12 cellular contexts compared by ENCODE assay signal in the genomic region with DNA sequence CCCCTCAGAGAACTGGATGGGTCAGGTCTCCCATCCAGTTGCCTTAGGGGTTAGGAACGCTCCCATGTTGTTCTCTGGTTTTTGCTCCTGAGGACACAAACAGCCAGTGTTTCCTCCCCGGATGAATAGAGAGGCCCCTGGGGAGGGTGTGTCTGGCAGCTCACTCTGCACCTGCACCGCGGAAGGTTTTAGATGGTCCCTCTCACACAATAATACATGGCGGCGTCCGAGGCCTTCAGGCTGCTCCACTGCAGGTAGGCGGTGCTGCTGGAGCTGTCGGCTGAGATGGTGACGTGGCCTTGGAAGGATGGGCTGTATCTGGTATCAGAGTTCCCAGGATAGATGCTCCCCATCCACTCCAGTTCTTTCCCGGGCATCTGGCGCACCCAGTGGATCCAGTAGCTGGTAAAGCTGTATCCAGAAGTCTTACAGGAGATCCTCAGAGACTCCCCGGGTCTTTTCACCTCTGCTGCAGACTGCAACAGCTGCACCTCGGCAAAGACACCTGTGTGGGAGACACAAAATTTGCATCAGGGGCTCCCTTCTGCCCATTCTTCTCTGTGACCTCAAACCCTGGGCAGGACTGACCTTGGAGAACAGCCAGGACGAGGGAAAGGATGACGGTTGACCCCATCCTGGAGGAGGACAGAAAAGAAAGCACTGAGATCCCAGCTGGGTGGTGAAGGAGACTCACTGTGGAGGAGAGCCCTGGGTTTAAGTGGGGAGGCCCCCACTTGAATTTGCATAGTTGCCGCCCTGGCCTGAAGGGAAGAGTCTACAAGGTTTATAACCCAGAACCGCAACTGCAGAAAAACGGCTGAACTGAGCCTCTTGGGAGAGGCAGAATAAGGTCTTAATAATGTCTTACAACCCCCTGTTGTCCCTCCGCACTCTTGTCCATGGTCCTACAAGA.
DNase-seq lines count a peak whose midpoint lies in the region; ATAC-seq, FAIRE-seq and TF ChIP-seq lines count a peak whose summit lies in the region.
"Had no signal": no experiment of that assay in that cellular context is flagged by ENCODE, and none has a peak within 500 bp of the region (broad histone marks: within the 10 kb centered on the region; RNA-seq: fewer than 3 reads in every experiment).

No MANE protein-coding gene starts in this region.

- H3K27me3 Mint-ChIP-seq in activated CD4-positive, alpha-beta memory T cell treated with anti-CD3 and anti-CD28 coated beads for 36 hours, result peaks cover 2% of the 10 kb centered on the region

- TF ChIP-seq CTCF in HepG2 (CRISPR knock-in tag; IDR thresholded peaks at IDR 0.05), result no peak
- no peak for TF ChIP-seq CTCF in right lobe of liver (IDR thresholded peaks at IDR 0.05)
- no peak for TF ChIP-seq CTCF in Loucy (conservative IDR thresholded peaks at IDR 0.05; ENCODE audit: low read length)
- TF ChIP-seq CTCF in psoas muscle (IDR thresholded peaks at IDR 0.05), result no peak

- in situ Hi-C loops in HepG2 (cut with HindIII; ENCODE audit: extremely low pct_ligation_motif_present, low pct_unique_long_range_greater_than_20kb), result no loop called here

- intact Hi-C loops in HepG2 (cut with micrococcal nuclease; ENCODE audit: unreplicated experiment) (no loop called here), right lobe of liver (cut with DNase I) (no loop called here), psoas muscle (cut with DNase I) (no loop called here)
- intact Hi-C loops in activated CD4-positive, alpha-beta memory T cell treated with anti-CD3 and anti-CD28 coated beads for 36 hours (cut with micrococcal nuclease), result no loop called here

- H3K36me3 Mint-ChIP-seq in activated CD4-positive, alpha-beta memory T cell treated with anti-CD3 and anti-CD28 coated beads for 36 hours, result no peaks in the 10 kb centered on the region

- TF ChIP-seq EP300 in HepG2 (IDR thresholded peaks at IDR 0.05; ENCODE audit: low read depth in 2 of 2, low read length in 2 of 2) (no peak), HepG2 (CRISPR knock-in tag; IDR thresholded peaks at IDR 0.05; ENCODE audit: borderline replicate concordance) (no peak)

- no peaks in the 10 kb centered on the region; the same call in 1 of the 2 replicates for H3F3A ChIP-seq in Loucy (ENCODE audit: low read depth)

- TF ChIP-seq POLR2A in HepG2 (IDR thresholded peaks at IDR 0.05; ENCODE audit: insufficient read depth in 1 of 2, low read depth in 2 of 2, low read length in 2 of 2), result no peak
- no peak for TF ChIP-seq POLR2A in right lobe of liver (IDR thresholded peaks at IDR 0.05)

- FAIRE-seq in HepG2 (lab: Jason Lieb, UNC), result no peak
- FAIRE-seq: astrocyte, K562 had no signal

- no peak overlapping the region for H3K4me3 Mint-ChIP-seq in activated CD4-positive, alpha-beta memory T cell treated with anti-CD3 and anti-CD28 coated beads for 36 hours

- H3K36me3 ChIP-seq in HepG2 (replicated peaks in 1 of 2; ENCODE audit: control insufficient read depth in 1 of 2, insufficient read depth in 2 of 2, low read length in 2 of 2), result peaks cover 0 to 17% of the 10 kb centered on the region in 2 experiments; a peak in 2 of 5 replicates
- no peaks in the 10 kb centered on the region for H3K36me3 ChIP-seq in right lobe of liver
- no peaks in the 10 kb centered on the region for H3K36me3 ChIP-seq in Loucy (ENCODE audit: insufficient read depth, low read length)
- H3K36me3 ChIP-seq in psoas muscle (ENCODE audit: insufficient read depth in 1 of 2, low read depth in 1 of 2), result no peaks in the 10 kb centered on the region
- H3K36me3 ChIP-seq: sigmoid colon had no signal

- H3K79me2 ChIP-seq in HepG2 (ENCODE audit: insufficient read depth, low read length) (peaks cover 59% of the 10 kb centered on the region), Loucy (ENCODE audit: insufficient read depth, low read length) (peaks cover 64% of the 10 kb centered on the region)

- no TSS peak for BruUV-seq in HepG2 (replicated peaks; lab: Mats Ljungman, UMichigan)

- no peak overlapping the region for H3K27ac Mint-ChIP-seq in activated CD4-positive, alpha-beta memory T cell treated with anti-CD3 and anti-CD28 coated beads for 36 hours

- no peak for TF ChIP-seq RAD21 in HepG2 (CRISPR knock-in tag; IDR thresholded peaks at IDR 0.05)

- no peaks in the 10 kb centered on the region for H3K9me3 Mint-ChIP-seq in activated CD4-positive, alpha-beta memory T cell treated with anti-CD3 and anti-CD28 coated beads for 36 hours

- 96% methylated on average over 11 of the region's 20 CpGs for WGBS in HepG2 (ENCODE audit: low lambda C conversion rate)
- 76% methylated on average over 11 of the region's 20 CpGs for WGBS in right lobe of liver (ENCODE audit: insufficient coverage, low coverage, low lambda C conversion rate, missing lambda C conversion rate)
- WGBS in psoas muscle, 3 donors, result 79 to 81% (median 80%) methylated on average over 20 of the region's 20 CpGs

- H3K4me1 ChIP-seq in HepG2 (ENCODE audit: insufficient read depth, low read length), result peaks cover 35% of the 10 kb centered on the region
- no peaks in the 10 kb centered on the region for H3K4me1 ChIP-seq in right lobe of liver
- H3K4me1 ChIP-seq in Loucy (ENCODE audit: insufficient read depth, low read length, poor library complexity, severe bottlenecking), result peaks cover 48% of the 10 kb centered on the region
- no peaks in the 10 kb centered on the region for H3K4me1 ChIP-seq in psoas muscle
- H3K4me1 ChIP-seq: sigmoid colon had no signal

- H4K20me1 ChIP-seq in HepG2 (ENCODE audit: insufficient read depth, low read length), result no peaks in the 10 kb centered on the region
- H4K20me1 ChIP-seq in Loucy (ENCODE audit: insufficient read depth, low read length, poor library complexity, severe bottlenecking), result peaks cover 16% of the 10 kb centered on the region

- no peak overlapping the region for H3K27ac ChIP-seq in HepG2 (ENCODE audit: extremely low read length, insufficient read depth, low read length)
- no peak overlapping the region for H3K27ac ChIP-seq in right lobe of liver
- H3K27ac ChIP-seq in psoas muscle, result no peak overlapping the region
- H3K27ac ChIP-seq: sigmoid colon had no signal

- CTCF ChIA-PET in HepG2 (lab: Yijun Ruan, JAX; ENCODE audit: low intra/inter-chr PET ratio, low total read pairs), result no interaction called here
- CTCF ChIA-PET in activated CD4-positive, alpha-beta memory T cell treated with anti-CD3 and anti-CD28 coated beads for 36 hours (lab: Charles Lee), result interaction anchor here (5.4 kb wide), 1 partner anchor 20 kb away, joined by 33 read pairs; no protein-coding TSS in a partner anchor

- H3K9me3 ChIP-seq in HepG2 (ENCODE audit: low read length) (no peaks in the 10 kb centered on the region), right lobe of liver (no peaks in the 10 kb centered on the region), Loucy (ENCODE audit: insufficient read depth, low read depth, low read length) (no peaks in the 10 kb centered on the region), psoas muscle (no peaks in the 10 kb centered on the region)
- H3K9me3 ChIP-seq: sigmoid colon had no signal

- H3K9ac ChIP-seq in HepG2 (ENCODE audit: insufficient read depth, low read depth, low read length) (no peak overlapping the region), Loucy (ENCODE audit: low read depth, low read length, poor library complexity, severe bottlenecking) (no peak overlapping the region)

- no peak overlapping the region for H2AFZ ChIP-seq in HepG2 (ENCODE audit: low read length)
- no peak overlapping the region for H2AFZ ChIP-seq in Loucy (ENCODE audit: low read length)

- POLR2A ChIA-PET in HepG2 (lab: Yijun Ruan, JAX), result no interaction called here
- POLR2A ChIA-PET in activated CD4-positive, alpha-beta memory T cell treated with anti-CD3 and anti-CD28 coated beads for 36 hours (lab: Charles Lee), result no interaction called here

- H3K4me3 ChIP-seq in HepG2 (replicated peaks in 1 of 3; ENCODE audit: insufficient read depth in 1 of 3, low read depth in 2 of 3, low read length in 3 of 3), result no peak overlapping the region
- no peak overlapping the region for H3K4me3 ChIP-seq in right lobe of liver
- H3K4me3 ChIP-seq in Loucy (ENCODE audit: low read length, poor library complexity, severe bottlenecking), result no peak overlapping the region
- H3K4me3 ChIP-seq in psoas muscle, result no peak overlapping the region
- H3K4me3 ChIP-seq: K562, sigmoid colon had no signal

- peaks cover 7% of the 10 kb centered on the region for H3K4me1 Mint-ChIP-seq in activated CD4-positive, alpha-beta memory T cell treated with anti-CD3 and anti-CD28 coated beads for 36 hours (ENCODE audit: low read depth)

- no peaks in the 10 kb centered on the region for H3K9me2 ChIP-seq in Loucy (replicated peaks; ENCODE audit: low read depth, low read length)

- no peak for ATAC-seq in HepG2
- no peak for ATAC-seq in right lobe of liver
- peak; percentile 62 for ATAC-seq in HG02571 (IDR thresholded peaks at IDR 0.05; ENCODE audit: unreplicated experiment)
- ATAC-seq in HG03565 (IDR thresholded peaks at IDR 0.05; ENCODE audit: unreplicated experiment), result no peak
- ATAC-seq in psoas muscle, result no peak
- ATAC-seq: K562 had no signal

- no peak overlapping the region for H3K4me2 ChIP-seq in HepG2 (ENCODE audit: low read depth, low read length)
- H3K4me2 ChIP-seq in Loucy (ENCODE audit: low read depth, low read length, poor library complexity, severe bottlenecking), result peak overlapping the region; percentile 13

- DNase-seq in HepG2 (ENCODE audit: low spot score), result no peak
- no peak for DNase-seq in right lobe of liver
- no peak for DNase-seq in amniotic stem cell (lab: John Stamatoyannopoulos, UW)
- DNase-seq in activated CD4-positive, alpha-beta memory T cell treated with anti-CD3 and anti-CD28 coated beads for 36 hours, result no peak
- DNase-seq in psoas muscle, result no peak
- DNase-seq: activated CD4-positive, alpha-beta T cell treated with anti-CD3 and anti-CD28 coated beads for 1 hour; sigmoid colon had no signal

- H3K27me3 ChIP-seq in HepG2 (ENCODE audit: control insufficient read depth in 1 of 2, insufficient read depth in 2 of 2, low read length in 2 of 2) (no peaks in the 10 kb centered on the region), right lobe of liver (no peaks in the 10 kb centered on the region), Loucy (ENCODE audit: insufficient read depth, low read length, poor library complexity, severe bottlenecking) (no peaks in the 10 kb centered on the region), psoas muscle (ENCODE audit: insufficient read depth in 3 of 3, low read length in 2 of 3) (no peaks in the 10 kb centered on the region)
